10 cellular contexts compared by ENCODE assay signal in the genomic region with DNA sequence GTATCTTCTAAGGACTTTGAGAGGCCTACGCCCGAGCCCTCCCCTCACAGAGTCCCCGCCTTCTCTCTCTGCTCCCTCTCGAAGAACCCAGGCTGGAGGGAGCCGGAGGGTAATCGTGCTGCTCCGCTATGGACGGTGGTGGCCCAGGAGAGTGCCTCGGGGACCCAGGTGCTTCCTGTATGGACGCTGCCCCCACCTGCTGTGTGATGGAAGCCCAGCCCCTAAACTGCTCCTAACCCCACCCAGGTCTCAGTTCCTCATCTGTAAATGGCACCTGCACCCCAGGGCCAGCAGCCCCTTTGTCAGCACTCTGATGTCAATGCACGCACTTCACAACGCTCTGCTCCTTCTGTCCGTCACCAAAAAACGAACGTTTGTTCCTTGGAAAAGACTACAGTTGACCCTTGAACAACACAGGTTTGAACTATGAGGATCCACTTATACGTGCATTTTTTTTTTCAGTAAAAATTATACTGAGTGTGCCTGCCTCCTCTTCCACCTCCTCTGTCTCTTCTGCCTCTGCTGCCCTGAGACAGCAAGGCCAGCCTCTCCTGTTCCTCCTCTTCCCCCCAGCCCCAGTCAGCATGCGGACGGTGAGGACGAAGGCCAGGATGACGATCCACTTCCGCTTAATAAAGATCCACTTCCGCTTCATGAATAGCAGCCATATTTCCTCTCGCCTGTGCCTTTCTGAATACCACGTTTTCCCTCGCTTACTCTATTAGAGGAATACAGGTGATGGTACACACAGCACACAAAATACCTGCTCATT.
DNase-seq lines count a peak whose midpoint lies in the region; ATAC-seq and TF ChIP-seq lines count a peak whose summit lies in the region.
"Had no signal": no experiment of that assay in that cellular context is flagged by ENCODE, and none has a peak within 500 bp of the region (broad histone marks: within the 10 kb centered on the region; RNA-seq: fewer than 3 reads in every experiment).

No MANE protein-coding gene starts in this region.

- H3K36me3 ChIP-seq in esophagus squamous epithelium = peaks cover 7 to 95% (median 25%) of the 10 kb centered on the region in 3 donors

- TF ChIP-seq POLR2A in GM15510 (IDR thresholded peaks at IDR 0.05; ENCODE audit: borderline replicate concordance, extremely low read depth, insufficient read length) = peak; percentile 23
- peak in 1 of 4 donors; percentile 9 for TF ChIP-seq POLR2A in esophagus squamous epithelium (IDR thresholded peaks at IDR 0.05)

- ATAC-seq in GM19468 (IDR thresholded peaks at IDR 0.05; ENCODE audit: extremely low read depth, unreplicated experiment) (peak; percentile 53), HG03097 (IDR thresholded peaks at IDR 0.05; ENCODE audit: low FRiP score, unreplicated experiment) (peak; percentile 71)

- no peaks in the 10 kb centered on the region for H3K4me1 ChIP-seq in esophagus squamous epithelium
- H3K4me1 ChIP-seq: prostate gland had no signal

- DNase-seq in esophagus squamous epithelium (lab: John Stamatoyannopoulos, UW) (peak; percentile 21), NCI-H510A (lab: John Stamatoyannopoulos, UW) (no peak), foreskin melanocyte (no peak), OCI-M1 (lab: John Stamatoyannopoulos, UW) (no peak), 8988T (no peak)
- DNase-seq: DND-41 had no signal

- H3K4me3 ChIP-seq in esophagus squamous epithelium = no peak overlapping the region
- H3K4me3 ChIP-seq: prostate gland had no signal

- intact Hi-C loops in esophagus squamous epithelium (cut with DNase I) = no loop called here

- H3K27ac ChIP-seq in esophagus squamous epithelium = peak overlapping the region in 1 of 4 donors; percentile 34
- H3K27ac ChIP-seq: prostate gland had no signal

- WGBS in esophagus squamous epithelium, 2 donors = 87 to 90% methylated on average over 21 of the region's 25 CpGs

- no peaks in the 10 kb centered on the region for H3K27me3 ChIP-seq in esophagus squamous epithelium

- no peaks in the 10 kb centered on the region for H3K9me3 ChIP-seq in esophagus squamous epithelium
- H3K9me3 ChIP-seq: prostate gland had no signal

- TF ChIP-seq CTCF in esophagus squamous epithelium (IDR thresholded peaks at IDR 0.05) = no peak
